8 cellular contexts compared by ENCODE assay signal in genomic region chr6:55528624-55529023, GRCh38. TPM values are rescaled to one million over a fixed set of nuclear protein-coding genes. Genes with fewer than 3 reads are reported as not detected.
DNase-seq lines count a peak whose midpoint lies in the region; ATAC-seq and TF ChIP-seq lines count a peak whose summit lies in the region.

No MANE protein-coding gene starts in this region.

- H3K36me3 ChIP-seq in left ventricle myocardium inferior (no peaks in the 10 kb centered on the region), right atrium auricular region (no peaks in the 10 kb centered on the region)

- POLR2A ChIA-PET in WTC11 (lab: Charles Lee), result no interaction called here

- H3K4me1 Mint-ChIP-seq in WTC11 (peaks cover 21% of the 10 kb centered on the region), neural crest cell (no peaks in the 10 kb centered on the region)

- H3K4me1 ChIP-seq in left ventricle myocardium inferior (no peaks in the 10 kb centered on the region), right atrium auricular region (no peaks in the 10 kb centered on the region)

- H3K9me3 ChIP-seq in left ventricle myocardium inferior (replicated peaks) (no peaks in the 10 kb centered on the region), right atrium auricular region (no peaks in the 10 kb centered on the region)

- CTCF ChIA-PET in WTC11 (lab: Charles Lee), result interaction anchor here (1.1 to 1.6 kb wide), 2 partner anchors 15 to 83 kb away, joined by 3 read pairs; no protein-coding TSS in a partner anchor

- H3K27ac ChIP-seq in left ventricle myocardium inferior (replicated peaks) (no peak overlapping the region), right atrium auricular region (no peak overlapping the region), caudate nucleus (ENCODE audit: low read depth, low read length) (no peak overlapping the region), dorsolateral prefrontal cortex (no peak overlapping the region)

- H3K4me3 ChIP-seq in left ventricle myocardium inferior, result no peak overlapping the region
- no peak overlapping the region for H3K4me3 ChIP-seq in right atrium auricular region
- H3K4me3 ChIP-seq in dorsolateral prefrontal cortex, result no peak overlapping the region

- H3K27me3 Mint-ChIP-seq in WTC11 (ENCODE audit: low read depth), result no peaks in the 10 kb centered on the region
- H3K27me3 Mint-ChIP-seq in neural crest cell (ENCODE audit: low read depth), result no peaks in the 10 kb centered on the region

- H3K27ac Mint-ChIP-seq in WTC11 (no peak overlapping the region), neural crest cell (ENCODE audit: unreplicated experiment) (no peak overlapping the region)

- ATAC-seq in WTC11, result peak; percentile 90

- no peak for DNase-seq in left ventricle myocardium inferior
- no peak for DNase-seq in right atrium auricular region (ENCODE audit: low spot score)
- peak; percentile 11 for DNase-seq in HS-5 (ENCODE audit: low read depth)
- DNase-seq in WTC11 (ENCODE audit: low spot score), result no peak
- DNase-seq in neural crest cell (ENCODE audit: low read depth, low spot score), result no peak
- DNase-seq in caudate nucleus (lab: John Stamatoyannopoulos, UW), result no peak
- DNase-seq in NCI-H1417 treated with DMSO at 0.1 percent for 48 hours (lab: John Stamatoyannopoulos, UW), result no peak
- no peak for DNase-seq in dorsolateral prefrontal cortex

- no peaks in the 10 kb centered on the region for H3K27me3 ChIP-seq in left ventricle myocardium inferior (ENCODE audit: low read depth)
- no peaks in the 10 kb centered on the region for H3K27me3 ChIP-seq in right atrium auricular region
- H3K27me3 ChIP-seq in dorsolateral prefrontal cortex, result no peaks in the 10 kb centered on the region

- intact Hi-C loops in left ventricle myocardium inferior (cut with micrococcal nuclease) (no loop called here), dorsolateral prefrontal cortex (cut with DNase I) (no loop called here)

- H3K9me3 Mint-ChIP-seq in WTC11, result no peaks in the 10 kb centered on the region
- H3K9me3 Mint-ChIP-seq in neural crest cell, result no peaks in the 10 kb centered on the region

- H3K4me3 Mint-ChIP-seq in WTC11 (no peak overlapping the region), neural crest cell (no peak overlapping the region)

- TF ChIP-seq CTCF in left ventricle myocardium inferior (IDR thresholded peaks at IDR 0.05; ENCODE audit: borderline replicate concordance) (peak; percentile 9), right atrium auricular region (IDR thresholded peaks at IDR 0.05) (peak in 1 of 2 donors; percentile 11), WTC11 (IDR thresholded peaks at IDR 0.05) (no peak), neural crest cell (conservative IDR thresholded peaks at IDR 0.05) (peak; percentile 52), dorsolateral prefrontal cortex (IDR thresholded peaks at IDR 0.05 in 54 of 56, conservative IDR thresholded peaks at IDR 0.05 in 2 of 56; ENCODE audit: low read depth in 1 of 56, partially characterized antibody in 56 of 56) (no peak)

- H3K36me3 Mint-ChIP-seq in WTC11 (no peaks in the 10 kb centered on the region), neural crest cell (ENCODE audit: low read depth) (no peaks in the 10 kb centered on the region)

TF ChIP-seq in WTC11, 78 proteins besides CTCF, POLR2A, EP300 and RAD21:
- TF ChIP-seq USF2 (CRISPR knock-in tag; IDR thresholded peaks at IDR 0.05), result no peak
- no peak for TF ChIP-seq ZBTB21 (CRISPR knock-in tag; IDR thresholded peaks at IDR 0.05; ENCODE audit: borderline replicate concordance)
- TF ChIP-seq TEAD4 (CRISPR knock-in tag; IDR thresholded peaks at IDR 0.05), result no peak
- no peak for TF ChIP-seq GTF2I (CRISPR knock-in tag; conservative IDR thresholded peaks at IDR 0.05)
- TF ChIP-seq ZNF532 (CRISPR knock-in tag; IDR thresholded peaks at IDR 0.05; ENCODE audit: borderline replicate concordance), result no peak
- no peak for TF ChIP-seq ZNF416 (CRISPR knock-in tag; IDR thresholded peaks at IDR 0.05)

RNA-seq across cellular contexts. Expression of gene HMGCLL1, which starts 50.4 kb away (rescaled TPM):
- total RNA-seq in left ventricle myocardium inferior, result 1.2 TPM
- total RNA-seq in right atrium auricular region, result 1 to 10 TPM in 1 of 2 donors, under 1 TPM in 1; 0.94 to 2.6 TPM
- total RNA-seq in WTC11 (2021), result 0.09 to 0.32 TPM (median 0.11 TPM) in 3 replicates
- 0.73 and 0.75 TPM in 2 replicates for total RNA-seq in neural crest cell
- 10 to 100 TPM; 15.8 to 46.7 (median 29.0) TPM for total RNA-seq in dorsolateral prefrontal cortex

Comparison
In these comparisons a context has a peak if more than half of its experiments do, and no peak if none do; other contexts are left out.
1. CTCF ChIP-seq: peak in left ventricle myocardium inferior (single experiment) and neural crest cell (single experiment); none in WTC11 (single experiment) and dorsolateral prefrontal cortex (0 of 56).